In the genomic region with DNA sequence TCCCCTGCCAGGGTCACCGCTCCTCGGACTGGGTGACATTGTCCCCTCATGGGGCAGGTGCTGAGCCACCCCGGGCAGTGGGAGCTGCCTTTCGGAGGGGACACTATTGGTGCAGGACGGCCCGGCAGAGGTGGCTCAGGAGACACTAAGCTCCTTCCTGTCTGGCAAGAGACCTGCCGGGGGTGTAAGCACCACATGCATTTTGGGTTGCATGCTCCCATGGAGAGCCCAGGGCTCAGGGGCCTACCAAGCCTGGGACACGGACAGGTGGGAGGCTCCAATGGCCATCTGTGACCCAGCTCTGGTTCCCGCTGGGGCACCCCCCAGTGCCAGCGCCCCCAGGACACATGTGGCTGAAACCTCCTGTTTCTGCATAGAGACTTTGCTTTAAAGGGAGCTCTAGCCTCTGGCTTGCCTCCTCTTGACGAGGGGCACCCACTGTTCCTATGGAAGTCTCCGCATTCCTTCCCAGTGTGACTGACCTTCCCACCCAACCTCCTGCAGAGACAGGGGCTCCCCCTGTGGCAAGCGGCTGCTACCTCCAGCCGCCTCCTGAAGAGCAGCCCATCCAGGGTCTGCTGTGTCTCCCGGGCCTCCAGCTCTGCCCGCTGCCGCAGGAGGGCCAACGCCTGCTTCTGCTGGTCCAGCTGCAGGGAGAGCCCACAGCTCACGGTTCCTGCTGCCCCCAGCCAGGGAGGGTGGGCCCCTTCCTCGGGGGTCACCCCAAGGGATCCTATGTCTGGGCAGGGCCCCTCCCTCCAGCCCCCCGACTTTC, we compare ENCODE assay signal across 19 cellular contexts. TPM values are rescaled to one million over a fixed set of nuclear protein-coding genes. Genes with fewer than 3 reads are reported as not detected.
DNase-seq lines count a peak whose midpoint lies in the region; ATAC-seq and TF ChIP-seq lines count a peak whose summit lies in the region.
"Had no signal": no experiment of that assay in that cellular context is flagged by ENCODE, and none has a peak within 500 bp of the region (broad histone marks: within the 10 kb centered on the region; RNA-seq: fewer than 3 reads in every experiment).

No MANE protein-coding gene starts in this region.

- peak overlapping the region; percentile 39 for H3K9ac ChIP-seq in NT2/D1 (ENCODE audit: insufficient read length, low read depth)
- no peak overlapping the region for H3K9ac ChIP-seq in endodermal cell (ENCODE audit: extremely low read depth, low read length, poor library complexity, severe bottlenecking)

- no peaks in the 10 kb centered on the region for H3K27me3 Mint-ChIP-seq in endodermal cell (ENCODE audit: insufficient read depth)
- peaks cover 2% of the 10 kb centered on the region for H3K27me3 Mint-ChIP-seq in activated CD4-positive, alpha-beta T cell treated with anti-CD3 and anti-CD28 coated beads for 36 hours

- H3K27ac Mint-ChIP-seq in endodermal cell, result no peak overlapping the region
- no peak overlapping the region for H3K27ac Mint-ChIP-seq in activated CD4-positive, alpha-beta T cell treated with anti-CD3 and anti-CD28 coated beads for 36 hours
- H3K27ac Mint-ChIP-seq: HFFc6 had no signal

- intact Hi-C loops in activated CD4-positive, alpha-beta T cell treated with anti-CD3 and anti-CD28 coated beads for 36 hours (cut with DNase I, micrococcal nuclease), result no loop called here

- no peak overlapping the region for H3K27ac ChIP-seq in endodermal cell (ENCODE audit: low read depth, low read length)
- H3K27ac ChIP-seq: 22Rv1, Peyer's patch had no signal

- H3K4me3 ChIP-seq in NT2/D1 (ENCODE audit: insufficient read length, low read depth) (no peak overlapping the region), endodermal cell (ENCODE audit: low read length) (no peak overlapping the region), retinal pigment epithelial cell (ENCODE audit: low read length) (no peak overlapping the region)
- H3K4me3 ChIP-seq: Peyer's patch had no signal

- no peaks in the 10 kb centered on the region for H3K9me3 Mint-ChIP-seq in endodermal cell
- H3K9me3 Mint-ChIP-seq in activated CD4-positive, alpha-beta T cell treated with anti-CD3 and anti-CD28 coated beads for 36 hours (ENCODE audit: low read depth), result no peaks in the 10 kb centered on the region

- no peaks in the 10 kb centered on the region for H3K36me3 Mint-ChIP-seq in endodermal cell (ENCODE audit: low read depth)
- H3K36me3 Mint-ChIP-seq in activated CD4-positive, alpha-beta T cell treated with anti-CD3 and anti-CD28 coated beads for 36 hours (ENCODE audit: low read depth), result no peaks in the 10 kb centered on the region

- POLR2A ChIA-PET in activated CD4-positive, alpha-beta T cell treated with anti-CD3 and anti-CD28 coated beads for 36 hours (lab: Charles Lee), result no interaction called here

- TF ChIP-seq CTCF in endodermal cell (conservative IDR thresholded peaks at IDR 0.05) (peak; percentile 41), retinal pigment epithelial cell (conservative IDR thresholded peaks at IDR 0.05; ENCODE audit: low read depth, low read length) (peak; percentile 13)

- H3K4me1 Mint-ChIP-seq in endodermal cell, result no peaks in the 10 kb centered on the region
- H3K4me1 Mint-ChIP-seq in activated CD4-positive, alpha-beta T cell treated with anti-CD3 and anti-CD28 coated beads for 36 hours, result no peaks in the 10 kb centered on the region

- no peak overlapping the region for H3K4me3 Mint-ChIP-seq in endodermal cell
- H3K4me3 Mint-ChIP-seq in activated CD4-positive, alpha-beta T cell treated with anti-CD3 and anti-CD28 coated beads for 36 hours, result no peak overlapping the region
- H3K4me3 Mint-ChIP-seq: HFFc6 had no signal

- H3K4me1 ChIP-seq in NT2/D1 (ENCODE audit: insufficient read depth, insufficient read length) (peaks cover 13% of the 10 kb centered on the region), endodermal cell (ENCODE audit: control insufficient read depth, insufficient read depth, low read length) (no peaks in the 10 kb centered on the region)
- H3K4me1 ChIP-seq: Peyer's patch had no signal

- no peaks in the 10 kb centered on the region; the same call in 1 of the 2 replicates for H3K9me3 ChIP-seq in NT2/D1 (ENCODE audit: insufficient read depth, low read length)
- H3K9me3 ChIP-seq in endodermal cell (ENCODE audit: control insufficient read depth, low read length), result no peaks in the 10 kb centered on the region
- H3K9me3 ChIP-seq: Peyer's patch had no signal

- no peak for ATAC-seq in activated CD4-positive, alpha-beta T cell treated with anti-CD3 and anti-CD28 coated beads for 36 hours

- H3K36me3 ChIP-seq in NT2/D1 (ENCODE audit: insufficient read depth, insufficient read length, low read length), result no peaks in the 10 kb centered on the region
- H3K36me3 ChIP-seq in endodermal cell (ENCODE audit: control insufficient read depth, insufficient read depth, low read length), result no peaks in the 10 kb centered on the region
- H3K36me3 ChIP-seq: Peyer's patch had no signal

- WGBS in endodermal cell (ENCODE audit: insufficient coverage in 1 of 2, insufficient read length in 1 of 2), 2 experiments, result 82 to 85% methylated on average over 9 to 21 of the region's 21 CpGs

- CTCF ChIA-PET in activated CD4-positive, alpha-beta T cell treated with anti-CD3 and anti-CD28 coated beads for 36 hours (lab: Charles Lee), result interaction anchor here (0.7 kb wide), 1 partner anchor 47 kb away, joined by 3 read pairs; no protein-coding TSS in a partner anchor

- H3K27me3 ChIP-seq in NT2/D1 (ENCODE audit: insufficient read depth, insufficient read length) (no peaks in the 10 kb centered on the region), endodermal cell (ENCODE audit: control insufficient read depth, insufficient read depth, low read length, poor library complexity, severe bottlenecking) (no peaks in the 10 kb centered on the region)
- H3K27me3 ChIP-seq: Peyer's patch had no signal

- peak; percentile 42 for DNase-seq in DMS 273 (lab: John Stamatoyannopoulos, UW; ENCODE audit: unreplicated experiment)
- DNase-seq in DMS 273 treated with DMSO at 0.1 percent for 48 hours (lab: John Stamatoyannopoulos, UW), result no peak
- no peak for DNase-seq in NT2/D1 (ENCODE audit: low read depth, low spot score)
- no peak for DNase-seq in endodermal cell
- DNase-seq in retinal pigment epithelial cell (ENCODE audit: low read depth), result no peak
- no peak for DNase-seq in activated CD4-positive, alpha-beta T cell treated with anti-CD3 and anti-CD28 coated beads for 36 hours
- DNase-seq in hippocampal formation (lab: John Stamatoyannopoulos, UW), result no peak
- DNase-seq in stimulated activated CD4-positive, alpha-beta T cell treated with anti-CD3 and anti-CD28 coated beads, Interleukin-15, amount 100 ng/mL, for 24 hours, result no peak
- DNase-seq: C1 segment of cervical spinal cord, DMS153, HFFc6, Kasumi-1, NCI-H1105 treated with DMSO at 0.1 percent for 48 hours, NCI-H1930, NCI-H526 treated with DMSO at 0.1 percent for 48 hours, Peyer's patch, SHP77 had no signal

RNA-seq across cellular contexts. Expression of gene CCDC187, which starts 28.1 kb away (rescaled TPM):
- total RNA-seq in endodermal cell, result under 1 TPM; 0.04 to 0.09 TPM
- 0.04 TPM for polyA plus RNA-seq in endodermal cell (2013, experiment 1 of 2)
- 0.04 TPM for polyA plus RNA-seq in endodermal cell (2013, experiment 2 of 2)
- under 1 TPM in 1 of 2 experiments, not detected in 1; 0.05 TPM for total RNA-seq in activated CD4-positive, alpha-beta T cell treated with anti-CD3 and anti-CD28 coated beads for 36 hours
- total RNA-seq: HFFc6; T-helper 2 cell treated with Interferon-gamma antibody and Interleukin-4, amounts not matched to agents 100 ng/mL and 5 ng/mL, for 36 hours had no signal

RNA-seq across cellular contexts. Expression of gene QSOX2, which starts 30.2 kb away (rescaled TPM):
- total RNA-seq in endodermal cell, result 10 to 100 TPM; 22.0 to 26.3 TPM
- 29.8 TPM for polyA plus RNA-seq in endodermal cell (2013, experiment 1 of 2)
- polyA plus RNA-seq in endodermal cell (2013, experiment 2 of 2), result 26.3 TPM
- total RNA-seq in activated CD4-positive, alpha-beta T cell treated with anti-CD3 and anti-CD28 coated beads for 36 hours, result 10 to 100 TPM; 18.1 to 21.2 TPM

RNA-seq across cellular contexts. Expression of gene GPSM1, which starts 51.5 kb away (rescaled TPM):
- 10 to 100 TPM; 37.2 to 38.6 TPM for total RNA-seq in endodermal cell
- 48.0 TPM for polyA plus RNA-seq in endodermal cell (2013, experiment 1 of 2)
- 42.4 TPM for polyA plus RNA-seq in endodermal cell (2013, experiment 2 of 2)
- total RNA-seq in activated CD4-positive, alpha-beta T cell treated with anti-CD3 and anti-CD28 coated beads for 36 hours, result 10 to 100 TPM in 1 of 2 experiments, 1 to 10 TPM in 1; 9.6 to 10.8 TPM
